Comparison of ENCODE assay signal across 8 cellular contexts in the genomic region with DNA sequence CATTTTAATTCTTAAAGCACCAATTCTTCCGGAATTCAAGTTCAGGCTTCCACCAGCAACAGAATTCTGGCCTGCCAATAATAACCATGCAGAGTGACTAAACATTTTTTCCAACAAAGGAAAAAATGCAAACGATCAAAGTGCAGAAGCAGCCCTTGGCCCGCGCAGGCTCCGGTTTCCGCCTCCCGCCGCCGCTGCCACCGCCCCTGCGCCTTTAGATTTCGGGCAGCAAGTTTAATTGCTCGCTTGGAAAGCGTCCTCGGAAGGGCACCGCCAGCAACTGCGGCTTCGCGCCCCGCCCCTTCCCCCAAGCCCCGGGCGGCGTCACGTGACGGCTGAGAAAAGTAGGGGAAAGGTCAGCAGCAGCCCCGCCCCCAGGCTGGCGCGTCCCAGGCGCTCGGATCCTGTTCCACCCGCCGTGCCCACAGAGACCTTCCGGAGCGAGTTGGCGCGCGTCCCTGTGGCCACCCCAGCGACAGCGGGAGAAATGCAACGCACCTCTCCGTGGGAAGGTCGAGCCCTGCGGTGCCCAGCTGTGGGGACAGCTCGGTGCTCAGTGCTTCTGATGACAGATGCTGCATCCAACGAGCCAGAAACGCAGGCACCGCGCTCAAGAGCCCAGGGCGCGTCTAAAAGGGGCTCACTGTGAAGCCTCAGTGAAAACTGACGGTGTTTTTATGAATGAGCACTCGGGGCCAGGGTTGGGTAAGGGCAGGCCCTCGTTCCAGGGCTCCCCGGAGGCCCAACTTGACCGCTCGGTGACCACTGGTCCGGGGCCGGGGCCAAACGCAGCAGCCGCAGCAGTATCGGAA. TPM values are rescaled to one million over a fixed set of nuclear protein-coding genes. Genes with fewer than 3 reads are reported as not detected.
DNase-seq lines count a peak whose midpoint lies in the region; ATAC-seq lines count a peak whose summit lies in the region.

No MANE protein-coding gene starts in this region.

- intact Hi-C loops in aorta (cut with DNase I) = loop anchor here (5.0 kb wide), 1 partner anchor 53 kb away; no protein-coding TSS in a partner anchor

- no peaks in the 10 kb centered on the region for H3K27me3 ChIP-seq in aorta (ENCODE audit: control insufficient read depth in 1 of 2, insufficient read depth in 2 of 2, low read length in 1 of 2)

- DNase-seq in GM03348 (ENCODE audit: low spot score) (peak; percentile 98), NCI-H2029 (lab: John Stamatoyannopoulos, UW) (peak; percentile 90), T1000 (lab: John Stamatoyannopoulos, UW) (peak; percentile 89), astrocyte of the hippocampus (ENCODE audit: low read depth, low spot score) (peak; percentile 98), hippocampal formation (lab: John Stamatoyannopoulos, UW) (peak; percentile 81 to 83), renal cortical epithelial cell (ENCODE audit: low read depth) (peak; percentile 66), aorta (peak; percentile 97 to 99)

- H3K36me3 ChIP-seq in aorta (ENCODE audit: control insufficient read depth in 1 of 2, insufficient read depth in 2 of 2, low read length in 1 of 2) = no peaks in the 10 kb centered on the region

- H3K4me1 ChIP-seq in aorta (ENCODE audit: control insufficient read depth in 1 of 2, insufficient read depth in 2 of 2, low read length in 2 of 2) = no peaks in the 10 kb centered on the region

- H3K9me3 ChIP-seq in aorta (ENCODE audit: control insufficient read depth, low read length) = no peaks in the 10 kb centered on the region

- peak overlapping the region; percentile 10 to 31 for H3K4me3 ChIP-seq in aorta (ENCODE audit: low read length in 2 of 2)

- ATAC-seq in HG02610 (IDR thresholded peaks at IDR 0.05; ENCODE audit: unreplicated experiment) = peak; percentile 52
- ATAC-seq in aorta (ENCODE audit: low FRiP score) = peak; percentile 92

- H3K27ac ChIP-seq in aorta (ENCODE audit: low read depth in 1 of 2, low read length in 2 of 2) = peak overlapping the region; percentile 62 to 88

- WGBS in aorta, 2 donors = 0% methylated on average over 56 to 61 of the region's 61 CpGs

RNA-seq across cellular contexts. Expression of a gene that starts 2.5 kb away (rescaled TPM):
- 7.5 and 18.9 TPM in 2 replicates for total RNA-seq in renal cortical epithelial cell
- 10 to 100 TPM; 62.0 to 81.4 TPM for total RNA-seq in aorta
- 10 to 100 TPM; 10.9 to 56.9 TPM for polyA plus RNA-seq in aorta

Comparison
In these comparisons a context has a peak if more than half of its experiments do, and no peak if none do; other contexts are left out.
1. Peak in every context shown above with its lines: DNase-seq, ATAC-seq, H3K4me3 ChIP-seq and H3K27ac ChIP-seq.